In genomic region chr4:121696641-121697461, GRCh38 we compare ENCODE assay signal across 8 cellular contexts. TPM values are rescaled to one million over a fixed set of nuclear protein-coding genes. Genes with fewer than 3 reads are reported as not detected.
DNase-seq lines count a peak whose midpoint lies in the region; ATAC-seq and TF ChIP-seq lines count a peak whose summit lies in the region.

Gene ANXA5, minus strand, starts transcription at chr4:121696980. Its CDS starts 391 bp downstream, at chr4:121696589.

- peaks cover 44% of the 10 kb centered on the region for H3K4me1 ChIP-seq in A673 (ENCODE audit: insufficient read depth, low read length, poor library complexity, severe bottlenecking)
- H3K4me1 ChIP-seq in colonic mucosa: no peaks in the 10 kb centered on the region

- H3K27me3 ChIP-seq in A673 (replicated peaks; ENCODE audit: insufficient read depth, low read depth, low read length, poor library complexity) (no peaks in the 10 kb centered on the region), colonic mucosa (no peaks in the 10 kb centered on the region)

- no TSS peak for BruUV-seq in A673 (replicated peaks; lab: Mats Ljungman, UMichigan)

- intact Hi-C loops in A673 (cut with micrococcal nuclease; ENCODE audit: unreplicated experiment): loop anchor here (2.0 kb wide), 1 partner anchor 14 kb away; no protein-coding TSS in a partner anchor
- intact Hi-C loops in colonic mucosa (cut with DNase I): no loop called here
- intact Hi-C loops in left colon (cut with DNase I, micrococcal nuclease): no loop called here

- CTCF ChIA-PET in A673 (lab: Charles Lee): interaction anchor here (0.6 kb wide), 1 partner anchor 625 kb away, joined by 4 read pairs; the partner anchor contains the start of gene NDNF

- H3K9me3 ChIP-seq in A673 (ENCODE audit: low read depth, low read length, poor library complexity, severe bottlenecking): no peaks in the 10 kb centered on the region
- H3K9me3 ChIP-seq in colonic mucosa: no peaks in the 10 kb centered on the region

- H3K9ac ChIP-seq in colonic mucosa (ENCODE audit: low read depth in 2 of 2, low read length in 2 of 2): peak within 1 kb of the TSS; percentile 85 to 92

- peak; percentile 87 for ATAC-seq in GM18517 (IDR thresholded peaks at IDR 0.05; ENCODE audit: unreplicated experiment)
- peak; percentile 85 for ATAC-seq in HG03025 (IDR thresholded peaks at IDR 0.05; ENCODE audit: low FRiP score, unreplicated experiment)
- ATAC-seq in left colon: peak; percentile 97

- POLR2A ChIA-PET in A673 (lab: Charles Lee; ENCODE audit: low non-redundant PET): interaction anchor here (0.6 to 0.9 kb wide), 4 partner anchors 12 to 189 kb away, joined by 3 to 4 read pairs (median 3); no protein-coding TSS in a partner anchor

- TF ChIP-seq CTCF in A673 (conservative IDR thresholded peaks at IDR 0.05; ENCODE audit: low read depth, low read length): peak; percentile 18; the same call in 1 of the 2 replicates
- TF ChIP-seq CTCF in colonic mucosa (IDR thresholded peaks at IDR 0.05): no peak

- H3K36me3 ChIP-seq in A673 (ENCODE audit: insufficient read depth, low read length, poor library complexity, severe bottlenecking): peaks cover 18% of the 10 kb centered on the region
- H3K36me3 ChIP-seq in colonic mucosa: no peaks in the 10 kb centered on the region

- peak within 1 kb of the TSS; percentile 95 for H3K27ac ChIP-seq in A673 (ENCODE audit: low read depth, low read length, poor library complexity, severe bottlenecking)
- H3K27ac ChIP-seq in colonic mucosa: peak within 1 kb of the TSS; percentile 95

- H3K4me3 ChIP-seq in A673 (ENCODE audit: low read depth, low read length, poor library complexity, severe bottlenecking): peak within 1 kb of the TSS; percentile 73
- H3K4me3 ChIP-seq in colonic mucosa: peak within 1 kb of the TSS; percentile 97

- DNase-seq in A673 (ENCODE audit: low spot score) (peak; percentile 91), NCI-H345 treated with DMSO at 0.1 percent for 48 hours (lab: John Stamatoyannopoulos, UW; ENCODE audit: unreplicated experiment) (peak; percentile 30), colonic mucosa (peak; percentile 88), left colon (peak; percentile 85 to 90)
- peak; percentile 37 to 63 for DNase-seq in activated CD4-positive, alpha-beta T cell treated with anti-CD3 and anti-CD28 coated beads for 24 hours (ENCODE audit: low read depth in 2 of 2)
- DNase-seq in stimulated activated CD4-positive, alpha-beta T cell treated with anti-CD3 and anti-CD28 coated beads, Interleukin-1b, Interleukin-23, amount 100 ng/mL, for 4 hours (ENCODE audit: low read depth in 2 of 2): peak; percentile 25 to 59

RNA-seq across cellular contexts. Expression of gene ANXA5, which starts in this region (rescaled TPM):
- total RNA-seq in A673 (2021) (332 and 389 TPM in 2 replicates), colonic mucosa (100 to 1,000 TPM in 1 of 2 donors, 10 to 100 TPM in 1; 88.4 to 122 TPM), left colon (10 to 100 TPM; 61.3 to 84.7 TPM)

Comparison
In these comparisons a context has a peak if more than half of its experiments do, and no peak if none do; other contexts are left out.
1. Peak in every context shown above with its lines: DNase-seq, ATAC-seq, H3K4me3 ChIP-seq and H3K27ac ChIP-seq.
2. DNase-seq: peak in every context shown above with its lines; median percentile 91 in A673; 88 in colonic mucosa; 88 in left colon; 50 in activated CD4-positive, alpha-beta T cell treated with anti-CD3 and anti-CD28 coated beads for 24 hours; 42 in stimulated activated CD4-positive, alpha-beta T cell treated with anti-CD3 and anti-CD28 coated beads, Interleukin-1b, Interleukin-23, amount 100 ng/mL, for 4 hours; 30 in NCI-H345 treated with DMSO at 0.1 percent for 48 hours.